10 cellular contexts compared by ENCODE assay signal in the genomic region with DNA sequence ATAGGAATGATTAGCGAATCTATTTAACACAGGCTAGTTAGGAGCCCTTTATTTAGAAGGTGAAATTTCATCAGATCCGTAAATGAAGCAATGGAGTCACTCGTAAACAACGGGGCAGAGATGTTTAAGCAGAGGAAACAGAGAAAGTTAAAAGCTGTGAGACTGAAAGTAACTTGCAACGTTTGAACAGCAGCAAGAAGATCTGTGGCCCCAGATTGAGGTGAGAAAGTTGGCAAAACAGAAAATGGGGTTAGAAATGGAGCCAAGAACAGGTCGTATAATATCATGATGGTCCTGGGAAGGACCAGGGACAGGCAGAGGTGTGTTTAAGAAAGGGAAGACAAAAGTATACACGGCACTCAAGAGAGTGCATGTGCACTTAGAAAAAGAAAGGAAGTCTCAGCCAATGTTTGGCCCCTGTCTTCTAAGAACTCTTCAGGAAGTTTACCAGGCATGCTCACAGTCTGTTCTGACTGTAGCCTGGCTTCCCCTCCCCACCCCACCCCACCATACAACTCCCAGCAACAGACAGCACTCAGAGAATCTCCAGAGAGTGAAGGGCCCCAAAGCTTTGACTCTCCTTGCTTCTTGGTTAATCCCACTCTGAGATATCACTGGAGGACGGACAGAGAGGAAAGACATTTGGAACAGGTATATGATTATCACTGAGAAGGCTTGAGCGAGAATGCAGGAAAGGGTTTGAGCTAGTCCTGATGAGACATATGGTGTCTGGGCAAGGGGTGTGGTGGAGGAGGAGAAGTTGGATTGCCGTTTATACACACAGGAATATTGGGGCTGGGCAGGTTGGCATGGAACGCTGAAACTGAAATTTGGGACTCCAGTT. TPM values are rescaled to one million over a fixed set of nuclear protein-coding genes. Genes with fewer than 3 reads are reported as not detected.
DNase-seq lines count a peak whose midpoint lies in the region; ATAC-seq, FAIRE-seq and TF ChIP-seq lines count a peak whose summit lies in the region.
"Not testable (repeated sequence)": the region's sequence is repeated elsewhere in the genome, so short reads cannot be mapped to it uniquely, and the experiment has no call there.
"Had no signal": no experiment of that assay in that cellular context is flagged by ENCODE, and none has a peak within 500 bp of the region (broad histone marks: within the 10 kb centered on the region; RNA-seq: fewer than 3 reads in every experiment).

No MANE protein-coding gene starts in this region.

- DNase-seq in GM12865 (ENCODE audit: low read depth) (peak; percentile 40), GM19239 (ENCODE audit: insufficient read length, low spot score) (peak; percentile 1)
- peak; percentile 8 for DNase-seq in activated CD4-positive, alpha-beta T cell treated with anti-CD3 and anti-CD28 coated beads for 36 hours
- not testable (repeated sequence) for DNase-seq in natural killer cell

- peak overlapping the region; percentile 38 for H3K4me3 ChIP-seq in GM12865 (ENCODE audit: low read depth, low read length)

- H3K27me3 Mint-ChIP-seq in activated CD4-positive, alpha-beta T cell treated with anti-CD3 and anti-CD28 coated beads for 36 hours; activated naive CD4-positive, alpha-beta T cell treated with anti-CD3 and anti-CD28 coated beads, Interleukin-2, amount 50 U/mL, for 24 hours; natural killer cell (ENCODE audit: low read depth in 2 of 2): not testable (repeated sequence)

- H3K9me3 Mint-ChIP-seq in activated CD4-positive, alpha-beta T cell treated with anti-CD3 and anti-CD28 coated beads for 36 hours (ENCODE audit: low read depth); activated naive CD4-positive, alpha-beta T cell treated with anti-CD3 and anti-CD28 coated beads, Interleukin-2, amount 50 U/mL, for 24 hours; natural killer cell: not testable (repeated sequence)

- intact Hi-C loops in activated CD4-positive, alpha-beta T cell treated with anti-CD3 and anti-CD28 coated beads for 36 hours (cut with DNase I, micrococcal nuclease); natural killer cell (cut with micrococcal nuclease): not testable (repeated sequence)

- H3K4me3 Mint-ChIP-seq in activated CD4-positive, alpha-beta T cell treated with anti-CD3 and anti-CD28 coated beads for 36 hours = peak overlapping the region; percentile 67
- peak overlapping the region; percentile 91 for H3K4me3 Mint-ChIP-seq in activated naive CD4-positive, alpha-beta T cell treated with anti-CD3 and anti-CD28 coated beads, Interleukin-2, amount 50 U/mL, for 24 hours
- H3K4me3 Mint-ChIP-seq in natural killer cell = peak overlapping the region; percentile 42

- POLR2A ChIA-PET in activated CD4-positive, alpha-beta T cell treated with anti-CD3 and anti-CD28 coated beads for 36 hours (lab: Charles Lee) = not testable (repeated sequence)

- peak overlapping the region; percentile 97 for H3K27ac Mint-ChIP-seq in activated CD4-positive, alpha-beta T cell treated with anti-CD3 and anti-CD28 coated beads for 36 hours
- peak overlapping the region; percentile 96 for H3K27ac Mint-ChIP-seq in activated naive CD4-positive, alpha-beta T cell treated with anti-CD3 and anti-CD28 coated beads, Interleukin-2, amount 50 U/mL, for 24 hours
- peak overlapping the region in 1 of 2 donors; percentile 74 for H3K27ac Mint-ChIP-seq in natural killer cell

- TF ChIP-seq CTCF in GM12865 (IDR thresholded peaks at IDR 0.05; ENCODE audit: insufficient read depth, low read depth, low read length, missing control alignments); natural killer cell (IDR thresholded peaks at IDR 0.05): not testable (repeated sequence)

- FAIRE-seq in GM19239 (lab: Jason Lieb, UNC) = peak; percentile 95

- not testable (repeated sequence) for H3K4me1 Mint-ChIP-seq in activated CD4-positive, alpha-beta T cell treated with anti-CD3 and anti-CD28 coated beads for 36 hours; natural killer cell
- H3K4me1 Mint-ChIP-seq in activated naive CD4-positive, alpha-beta T cell treated with anti-CD3 and anti-CD28 coated beads, Interleukin-2, amount 50 U/mL, for 24 hours = peaks cover 30% of the 10 kb centered on the region

- ATAC-seq in GM21717 (IDR thresholded peaks at IDR 0.05; ENCODE audit: unreplicated experiment) = peak; percentile 61
- ATAC-seq in HG03045 (IDR thresholded peaks at IDR 0.05; ENCODE audit: unreplicated experiment) = peak; percentile 40
- peak; percentile 57 for ATAC-seq in HG03558 (IDR thresholded peaks at IDR 0.05; ENCODE audit: extremely low read depth, unreplicated experiment)
- peak; percentile 90 for ATAC-seq in activated CD4-positive, alpha-beta T cell treated with anti-CD3 and anti-CD28 coated beads for 36 hours
- ATAC-seq in natural killer cell = peak in 2 of 3 donors; percentile 29 to 32

- CTCF ChIA-PET in activated CD4-positive, alpha-beta T cell treated with anti-CD3 and anti-CD28 coated beads for 36 hours (lab: Charles Lee) = not testable (repeated sequence)

- H3K36me3 Mint-ChIP-seq in activated CD4-positive, alpha-beta T cell treated with anti-CD3 and anti-CD28 coated beads for 36 hours (ENCODE audit: low read depth); activated naive CD4-positive, alpha-beta T cell treated with anti-CD3 and anti-CD28 coated beads, Interleukin-2, amount 50 U/mL, for 24 hours; natural killer cell: not testable (repeated sequence)

RNA-seq across cellular contexts. Expression of a gene that starts 3.2 kb away (rescaled TPM):
- not detected for total RNA-seq in activated CD4-positive, alpha-beta T cell treated with anti-CD3 and anti-CD28 coated beads for 36 hours
- total RNA-seq in natural killer cell = not detected
- total RNA-seq: prostate gland had no signal

RNA-seq across cellular contexts. Expression of a gene that starts 8.8 kb away (rescaled TPM):
- not detected for total RNA-seq in activated CD4-positive, alpha-beta T cell treated with anti-CD3 and anti-CD28 coated beads for 36 hours
- total RNA-seq in natural killer cell = not detected
- total RNA-seq: lower leg skin, prostate gland had no signal

RNA-seq across cellular contexts. Expression of a gene that starts 31.7 kb away (rescaled TPM):
- not detected for total RNA-seq in activated CD4-positive, alpha-beta T cell treated with anti-CD3 and anti-CD28 coated beads for 36 hours
- not detected for total RNA-seq in natural killer cell
- total RNA-seq: lower leg skin, prostate gland had no signal

RNA-seq across cellular contexts. Expression of a gene that starts 57.9 kb away (rescaled TPM):
- total RNA-seq in activated CD4-positive, alpha-beta T cell treated with anti-CD3 and anti-CD28 coated beads for 36 hours = not detected
- not detected for total RNA-seq in natural killer cell
- total RNA-seq: lower leg skin had no signal

Comparison
In these comparisons a context has a peak if more than half of its experiments do, and no peak if none do; other contexts are left out.
1. ATAC-seq: peak in every context shown above with its lines; median percentile 90 in activated CD4-positive, alpha-beta T cell treated with anti-CD3 and anti-CD28 coated beads for 36 hours; 61 in GM21717; 57 in HG03558; 40 in HG03045; 30 in natural killer cell.